21 cellular contexts compared by ENCODE assay signal in the genomic region with DNA sequence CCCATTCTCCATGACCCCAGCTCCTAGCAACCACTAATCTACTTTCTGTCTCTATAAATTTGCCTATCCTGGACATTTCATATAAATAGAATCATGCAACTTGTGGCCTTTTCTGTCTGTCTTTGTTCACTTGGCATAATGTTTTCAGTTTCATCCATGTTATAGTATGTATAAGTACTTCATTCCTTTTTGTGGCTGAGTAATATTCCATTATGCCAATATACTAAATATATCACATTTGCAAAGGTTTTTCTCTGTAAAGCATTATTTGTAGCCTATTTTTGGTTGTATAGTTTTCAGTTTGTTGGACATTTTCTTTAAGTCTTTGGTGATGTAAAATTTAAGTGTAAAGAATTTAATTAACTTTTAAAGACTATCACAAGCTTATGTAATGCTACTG. TPM values are rescaled to one million over a fixed set of nuclear protein-coding genes. Genes with fewer than 3 reads are reported as not detected.
"Had no signal": no experiment of that assay in that cellular context is flagged by ENCODE, and none has a peak within 500 bp of the region (broad histone marks: within the 10 kb centered on the region; RNA-seq: fewer than 3 reads in every experiment).

No MANE protein-coding gene starts in this region.

- H3K4me1 ChIP-seq: ascending aorta, upper lobe of right lung had no signal

- H3K4me3 Mint-ChIP-seq: activated naive CD4-positive, alpha-beta T cell treated with anti-CD3 and anti-CD28 coated beads, Interleukin-2, amount 50 U/mL, for 24 hours; stimulated activated memory B cell treated with anti-CD40 and anti-IgM and Interleukin-4, amounts not matched to agents 10 μg/mL and 1 μg/mL and 100 μg/mL, for 72 hours had no signal

- H3K27me3 ChIP-seq: ascending aorta had no signal

- H3K4me3 ChIP-seq: ascending aorta had no signal

- H3K36me3 ChIP-seq: ascending aorta, left ventricle myocardium inferior, sigmoid colon, thoracic aorta, upper lobe of right lung had no signal

- H3K9me3 Mint-ChIP-seq: activated naive CD4-positive, alpha-beta T cell treated with anti-CD3 and anti-CD28 coated beads, Interleukin-2, amount 50 U/mL, for 24 hours had no signal

- DNase-seq: activated CD4-positive, alpha-beta T cell treated with anti-CD3 and anti-CD28 coated beads, Interleukin-2, amount 50 U/mL, for 4 hours; activated CD4-positive, CD25-positive, alpha-beta regulatory T cell treated with anti-CD3 and anti-CD28 coated beads, Interleukin-2, amount 50 U/mL, for 72 hours; activated gamma-delta T cell; erythroblast; foreskin melanocyte; glutamatergic neuron; hippocampal formation; kidney glomerular epithelial cell; left ventricle myocardium inferior; sigmoid colon; stimulated activated CD4-positive, alpha-beta T cell treated with anti-CD3 and anti-CD28 coated beads, Interleukin-4, amount 100 ng/mL, for 4 hours; T-helper 1 cell; T1000; upper lobe of right lung had no signal

- H3K9me3 ChIP-seq: ascending aorta, left ventricle myocardium inferior, thoracic aorta, upper lobe of right lung had no signal

- ATAC-seq: stimulated activated memory B cell treated with anti-CD40 and anti-IgM and Interleukin-4, amounts not matched to agents 10 μg/mL and 1 μg/mL and 100 μg/mL, for 72 hours; upper lobe of right lung had no signal

- H3K27ac Mint-ChIP-seq: activated naive CD4-positive, alpha-beta T cell treated with anti-CD3 and anti-CD28 coated beads, Interleukin-2, amount 50 U/mL, for 24 hours; stimulated activated memory B cell treated with anti-CD40 and anti-IgM and Interleukin-4, amounts not matched to agents 10 μg/mL and 1 μg/mL and 100 μg/mL, for 72 hours had no signal

- H3K36me3 Mint-ChIP-seq: activated naive CD4-positive, alpha-beta T cell treated with anti-CD3 and anti-CD28 coated beads, Interleukin-2, amount 50 U/mL, for 24 hours; stimulated activated memory B cell treated with anti-CD40 and anti-IgM and Interleukin-4, amounts not matched to agents 10 μg/mL and 1 μg/mL and 100 μg/mL, for 72 hours had no signal

- H3K27ac ChIP-seq: ascending aorta, left ventricle myocardium inferior, sigmoid colon, thoracic aorta, upper lobe of right lung had no signal

RNA-seq across cellular contexts. Expression of a gene that starts 2.2 kb away (rescaled TPM):
- total RNA-seq: dermis microvascular lymphatic vessel endothelial cell, mononuclear cell, renal cortical epithelial cell had no signal
